34 cellular contexts compared by ENCODE assay signal in the genomic region with DNA sequence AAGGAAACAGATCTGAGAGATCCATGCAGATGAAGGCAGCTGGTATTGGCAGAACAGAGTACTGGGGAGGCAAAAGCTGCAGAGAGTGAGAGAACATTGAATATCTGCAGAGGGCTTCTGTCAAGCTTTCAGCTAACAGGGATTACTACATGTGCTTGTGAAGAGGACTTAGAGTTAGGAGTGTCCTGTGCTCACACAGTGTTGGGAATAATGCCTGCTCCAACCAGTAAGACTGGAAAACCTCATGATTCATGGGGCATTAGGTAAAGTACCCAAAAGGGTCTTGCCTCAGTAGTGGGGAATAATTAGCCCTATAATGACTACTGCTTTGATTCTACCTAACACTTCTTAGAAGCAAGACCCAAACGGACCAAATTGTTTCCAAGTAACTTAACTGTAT.
"Had no signal": no experiment of that assay in that cellular context is flagged by ENCODE, and none has a peak within 500 bp of the region (broad histone marks: within the 10 kb centered on the region; RNA-seq: fewer than 3 reads in every experiment).

No MANE protein-coding gene starts in this region.

- DNase-seq: activated CD4-positive, alpha-beta T cell treated with anti-CD3 and anti-CD28 coated beads for 48 hours; activated CD4-positive, alpha-beta T cell treated with anti-CD3 and anti-CD28 coated beads, Interleukin-2, amount 50 U/mL, for 48 hours; activated CD8-positive, alpha-beta memory T cell treated with anti-CD3 and anti-CD28 coated beads for 24 hours; activated effector memory CD4-positive, alpha-beta T cell treated with Interleukin-2 at 50 U/mL for 16 hours; activated naive CD4-positive, alpha-beta T cell treated with Interleukin-2 at 50 U/mL for 16 hours; activated naive CD8-positive, alpha-beta T cell treated with anti-CD3 and anti-CD28 coated beads for 36 hours; cortex of kidney; effector memory CD8-positive, alpha-beta T cell; esophagus squamous epithelium; foreskin melanocyte; heart right ventricle; left lung; lower lobe of right lung; mesenchymal stem cell; ovary; psoas muscle; sigmoid colon; small intestine; stimulated activated CD4-positive, alpha-beta T cell treated with anti-CD3 and anti-CD28 coated beads, Interleukin-1b, Interleukin-23, amount 100 ng/mL, for 48 hours; stimulated activated CD4-positive, alpha-beta T cell treated with anti-CD3 and anti-CD28 coated beads, Interleukin-4, amount 100 ng/mL, for 4 hours; stimulated activated CD8-positive, alpha-beta memory T cell treated with anti-CD3 and anti-CD28 coated beads, Interleukin-4, amount 100 ng/mL, for 48 hours; stimulated activated naive CD8-positive, alpha-beta T cell treated with anti-CD3 and anti-CD28 coated beads, Interleukin-15, amount 100 ng/mL, for 72 hours; substantia nigra; T-helper 1 cell; uterus had no signal

- H3K27ac ChIP-seq: ascending aorta, heart right ventricle, left lung, lower lobe of right lung, ovary, psoas muscle, sigmoid colon, uterus, VCaP had no signal

- H3K9me3 Mint-ChIP-seq: effector memory CD8-positive, alpha-beta T cell; stimulated activated memory B cell treated with anti-CD40 and anti-IgM and Interleukin-4, amounts not matched to agents 10 μg/mL and 1 μg/mL and 100 μg/mL, for 72 hours; type B pancreatic cell had no signal

- H3K36me3 Mint-ChIP-seq: activated naive CD8-positive, alpha-beta T cell treated with anti-CD3 and anti-CD28 coated beads for 36 hours; brain; natural killer cell treated with Interleukin-12 subunit alpha and Interleukin-12 subunit beta and Interleukin-15 and Interleukin-18, amount 100 ng/mL, for 72 hours; stimulated activated memory B cell treated with anti-CD40 and anti-IgM and Interleukin-4, amounts not matched to agents 10 μg/mL and 1 μg/mL and 100 μg/mL, for 72 hours; type B pancreatic cell had no signal

- H3K4me1 Mint-ChIP-seq: activated naive CD8-positive, alpha-beta T cell treated with anti-CD3 and anti-CD28 coated beads for 36 hours; stimulated activated naive CD8-positive, alpha-beta T cell treated with anti-CD3 and anti-CD28 coated beads, Interleukin-15, amount 100 ng/mL, for 72 hours had no signal

- H3K27me3 Mint-ChIP-seq: brain; effector memory CD8-positive, alpha-beta T cell; natural killer cell treated with Interleukin-12 subunit alpha and Interleukin-12 subunit beta and Interleukin-15 and Interleukin-18, amount 100 ng/mL, for 72 hours; stimulated activated memory B cell treated with anti-CD40 and anti-IgM and Interleukin-4, amounts not matched to agents 10 μg/mL and 1 μg/mL and 100 μg/mL, for 72 hours; stimulated activated naive CD8-positive, alpha-beta T cell treated with anti-CD3 and anti-CD28 coated beads, Interleukin-15, amount 100 ng/mL, for 72 hours had no signal

- H3K9me3 ChIP-seq: ascending aorta, esophagus squamous epithelium, left lung, lower lobe of right lung, ovary, psoas muscle, sigmoid colon, uterus had no signal

- H3K4me1 ChIP-seq: ascending aorta, heart right ventricle, left lung, lower lobe of right lung, psoas muscle, uterus had no signal

- H3K4me3 Mint-ChIP-seq: activated naive CD8-positive, alpha-beta T cell treated with anti-CD3 and anti-CD28 coated beads for 36 hours; brain; effector memory CD8-positive, alpha-beta T cell; natural killer cell treated with Interleukin-12 subunit alpha and Interleukin-12 subunit beta and Interleukin-15 and Interleukin-18, amount 100 ng/mL, for 72 hours; stimulated activated memory B cell treated with anti-CD40 and anti-IgM and Interleukin-4, amounts not matched to agents 10 μg/mL and 1 μg/mL and 100 μg/mL, for 72 hours; stimulated activated naive CD8-positive, alpha-beta T cell treated with anti-CD3 and anti-CD28 coated beads, Interleukin-15, amount 100 ng/mL, for 72 hours; type B pancreatic cell had no signal

- H3K27ac Mint-ChIP-seq: activated naive CD8-positive, alpha-beta T cell treated with anti-CD3 and anti-CD28 coated beads for 36 hours; brain; effector memory CD8-positive, alpha-beta T cell; natural killer cell treated with Interleukin-12 subunit alpha and Interleukin-12 subunit beta and Interleukin-15 and Interleukin-18, amount 100 ng/mL, for 72 hours; stimulated activated memory B cell treated with anti-CD40 and anti-IgM and Interleukin-4, amounts not matched to agents 10 μg/mL and 1 μg/mL and 100 μg/mL, for 72 hours; stimulated activated naive CD8-positive, alpha-beta T cell treated with anti-CD3 and anti-CD28 coated beads, Interleukin-15, amount 100 ng/mL, for 72 hours; type B pancreatic cell had no signal

- H3K36me3 ChIP-seq: ascending aorta, esophagus squamous epithelium, heart right ventricle, left lung, lower lobe of right lung, ovary, sigmoid colon, uterus had no signal

- FAIRE-seq: islet of Langerhans, small intestine, TTC549 had no signal

- ATAC-seq: activated CD4-positive, CD25-positive, alpha-beta regulatory T cell treated with anti-CD3 and anti-CD28 coated beads, Interleukin-2, amount 50 U/mL, for 24 hours; effector memory CD8-positive, alpha-beta T cell; heart right ventricle; left lung; lower lobe of right lung; natural killer cell treated with Interleukin-12 subunit alpha and Interleukin-12 subunit beta and Interleukin-15 and Interleukin-18, amount 100 ng/mL, for 72 hours; psoas muscle; stimulated activated memory B cell treated with anti-CD40 and anti-IgM and Interleukin-4, amounts not matched to agents 10 μg/mL and 1 μg/mL and 100 μg/mL, for 72 hours; stimulated activated naive CD8-positive, alpha-beta T cell treated with anti-CD3 and anti-CD28 coated beads, Interleukin-15, amount 100 ng/mL, for 72 hours had no signal

- H3K27me3 ChIP-seq: ascending aorta, esophagus squamous epithelium, left lung, ovary, sigmoid colon, uterus had no signal

- H3K4me3 ChIP-seq: ascending aorta, esophagus squamous epithelium, heart right ventricle, left lung, lower lobe of right lung, ovary, psoas muscle, sigmoid colon, uterus had no signal
